30 cellular contexts compared by ENCODE assay signal in the genomic region with DNA sequence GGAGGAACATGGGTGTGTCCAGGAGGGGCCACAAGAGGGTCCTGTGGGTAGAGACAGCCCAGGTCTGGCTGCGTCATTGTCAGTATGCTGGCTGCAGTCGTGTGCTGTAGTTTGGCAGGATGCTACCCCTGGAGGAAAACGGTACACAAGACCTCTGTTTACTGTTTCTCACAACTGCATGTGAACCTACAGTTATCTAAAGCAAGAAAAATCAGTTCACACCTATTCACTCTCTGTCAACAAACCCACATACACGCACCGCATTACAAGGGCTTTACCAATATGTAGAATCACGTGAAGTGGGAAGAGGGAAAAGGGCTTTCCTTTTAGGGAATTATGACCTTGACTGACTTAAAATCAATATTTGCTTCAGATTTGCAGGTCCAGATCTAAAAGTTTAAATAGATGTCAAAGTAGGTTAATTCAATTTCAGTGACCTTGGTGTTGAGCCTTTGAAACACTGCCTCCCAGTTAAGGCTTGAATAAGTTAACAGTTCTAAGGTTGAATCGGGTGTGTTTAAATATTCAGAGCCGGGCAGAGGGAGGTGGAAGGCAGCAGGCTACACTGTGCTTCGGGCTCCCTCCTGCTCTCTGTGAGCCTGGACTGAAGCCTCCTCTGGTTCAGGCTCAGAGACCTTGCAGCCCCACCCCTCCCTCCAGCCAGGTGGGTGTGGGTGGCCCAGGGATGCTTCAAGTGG.
"Had no signal": no experiment of that assay in that cellular context is flagged by ENCODE, and none has a peak within 500 bp of the region (broad histone marks: within the 10 kb centered on the region; RNA-seq: fewer than 3 reads in every experiment).

No MANE protein-coding gene starts in this region.

- ATAC-seq: activated naive CD8-positive, alpha-beta T cell treated with anti-CD3 and anti-CD28 coated beads, Interleukin-2, amount 50 U/mL, for 24 hours; gastroesophageal sphincter; natural killer cell; stimulated activated naive B cell treated with anti-CD40 and anti-IgM and Interleukin-4, amounts not matched to agents 10 μg/mL and 1 μg/mL and 100 μg/mL, for 72 hours had no signal

- H3K36me3 Mint-ChIP-seq: activated CD4-positive, alpha-beta memory T cell treated with anti-CD3 and anti-CD28 coated beads for 36 hours; natural killer cell; stimulated activated naive B cell treated with anti-CD40 and anti-IgM and Interleukin-4, amounts not matched to agents 10 μg/mL and 1 μg/mL and 100 μg/mL, for 72 hours had no signal

- H3K9me3 Mint-ChIP-seq: activated CD4-positive, alpha-beta memory T cell treated with anti-CD3 and anti-CD28 coated beads for 36 hours; activated CD4-positive, alpha-beta T cell treated with anti-CD3 and anti-CD28 coated beads, Interleukin-2, amount 10 ng/mL, durations not matched to agents 24 days and 14 days; activated naive CD8-positive, alpha-beta T cell treated with anti-CD3 and anti-CD28 coated beads, Interleukin-2, amount 50 U/mL, for 24 hours; activated T-cell treated with anti-CD3 and anti-CD28 coated beads, Interleukin-2, amount 50 U/mL, for 24 hours; natural killer cell; stimulated activated naive B cell treated with anti-CD40 and anti-IgM and Interleukin-4, amounts not matched to agents 10 μg/mL and 1 μg/mL and 100 μg/mL, for 72 hours; T-helper 1 cell treated with Interleukin-12 subunit alpha and Interleukin-12 subunit beta and Interleukin-4 antibody, amounts not matched to agents 30 μg/mL and 1 μg/mL, for 36 hours had no signal

- H3K4me3 ChIP-seq: gastroesophageal sphincter, left lung, lung, smooth muscle cell, suprapubic skin, tibial artery, upper lobe of right lung had no signal

- H3K27me3 Mint-ChIP-seq: progenitor cell of endocrine pancreas had no signal

- H3K27ac Mint-ChIP-seq: activated CD4-positive, alpha-beta memory T cell treated with anti-CD3 and anti-CD28 coated beads for 36 hours; activated CD4-positive, alpha-beta T cell treated with anti-CD3 and anti-CD28 coated beads, Interleukin-2, amount 10 ng/mL, durations not matched to agents 24 days and 14 days; activated naive CD8-positive, alpha-beta T cell treated with anti-CD3 and anti-CD28 coated beads, Interleukin-2, amount 50 U/mL, for 24 hours; activated T-cell treated with anti-CD3 and anti-CD28 coated beads, Interleukin-2, amount 50 U/mL, for 24 hours; natural killer cell; stimulated activated naive B cell treated with anti-CD40 and anti-IgM and Interleukin-4, amounts not matched to agents 10 μg/mL and 1 μg/mL and 100 μg/mL, for 72 hours; T-helper 1 cell treated with Interleukin-12 subunit alpha and Interleukin-12 subunit beta and Interleukin-4 antibody, amounts not matched to agents 30 μg/mL and 1 μg/mL, for 36 hours had no signal

- H3K27me3 ChIP-seq: suprapubic skin, upper lobe of right lung had no signal

- H3K4me3 Mint-ChIP-seq: activated CD4-positive, alpha-beta memory T cell treated with anti-CD3 and anti-CD28 coated beads for 36 hours; activated CD4-positive, alpha-beta T cell treated with anti-CD3 and anti-CD28 coated beads, Interleukin-2, amount 10 ng/mL, durations not matched to agents 24 days and 14 days; activated naive CD8-positive, alpha-beta T cell treated with anti-CD3 and anti-CD28 coated beads, Interleukin-2, amount 50 U/mL, for 24 hours; activated T-cell treated with anti-CD3 and anti-CD28 coated beads, Interleukin-2, amount 50 U/mL, for 24 hours; natural killer cell; stimulated activated naive B cell treated with anti-CD40 and anti-IgM and Interleukin-4, amounts not matched to agents 10 μg/mL and 1 μg/mL and 100 μg/mL, for 72 hours; T-helper 1 cell treated with Interleukin-12 subunit alpha and Interleukin-12 subunit beta and Interleukin-4 antibody, amounts not matched to agents 30 μg/mL and 1 μg/mL, for 36 hours had no signal

- H3K27ac ChIP-seq: gastroesophageal sphincter, left lung, suprapubic skin, tibial artery, upper lobe of right lung, WERI-Rb-1 had no signal

- H3K9me3 ChIP-seq: gastroesophageal sphincter, left lung, suprapubic skin, tibial artery, upper lobe of right lung had no signal

- H3K4me1 Mint-ChIP-seq: activated CD4-positive, alpha-beta T cell treated with anti-CD3 and anti-CD28 coated beads, Interleukin-2, amount 10 ng/mL, durations not matched to agents 24 days and 14 days; activated naive CD8-positive, alpha-beta T cell treated with anti-CD3 and anti-CD28 coated beads, Interleukin-2, amount 50 U/mL, for 24 hours; natural killer cell; stimulated activated naive B cell treated with anti-CD40 and anti-IgM and Interleukin-4, amounts not matched to agents 10 μg/mL and 1 μg/mL and 100 μg/mL, for 72 hours had no signal

- DNase-seq: activated CD4-positive, alpha-beta memory T cell treated with anti-CD3 and anti-CD28 coated beads for 36 hours; activated CD4-positive, alpha-beta T cell treated with anti-CD3 and anti-CD28 coated beads, Interleukin-2, amount 10 ng/mL, durations not matched to agents 24 days and 14 days; activated CD4-positive, CD25-positive, alpha-beta regulatory T cell treated with anti-CD3 and anti-CD28 coated beads, Interleukin-2, amount 50 U/mL, for 72 hours; activated CD8-positive, alpha-beta memory T cell treated with anti-CD3 and anti-CD28 coated beads, Interleukin-2, amount 50 U/mL, for 4 hours; activated gamma-delta T cell; activated naive CD4-positive, alpha-beta T cell treated with anti-CD3 and anti-CD28 coated beads, Interleukin-2, amount 50 U/mL, for 16 hours; activated naive CD8-positive, alpha-beta T cell treated with anti-CD3 and anti-CD28 coated beads, Interleukin-2, amount 50 U/mL, for 24 hours; activated T-cell treated with anti-CD3 and anti-CD28 coated beads, Interleukin-2, amount 50 U/mL, for 24 hours; dermis blood vessel endothelial cell; effector CD4-positive, alpha-beta T cell; erythroblast; hypothalamus; left lung; mesendoderm; natural killer cell; stimulated activated CD4-positive, alpha-beta T cell treated with anti-CD3 and anti-CD28 coated beads, Interleukin-1b, Interleukin-23, amount 100 ng/mL, for 48 hours; stimulated activated naive B cell treated with anti-CD40 and anti-IgM and Interleukin-4, amounts not matched to agents 10 μg/mL and 1 μg/mL and 100 μg/mL, for 72 hours; SW 1271; T-helper 9 cell; upper lobe of right lung; WERI-Rb-1 had no signal

- FAIRE-seq: colon, TTC549 had no signal

- H3K36me3 ChIP-seq: gastroesophageal sphincter, left lung, suprapubic skin, tibial artery, upper lobe of right lung, WERI-Rb-1 had no signal

- H3K4me2 ChIP-seq: smooth muscle cell had no signal

- H3K4me1 ChIP-seq: gastroesophageal sphincter, left lung, suprapubic skin, tibial artery, upper lobe of right lung had no signal
